Comparison of ENCODE assay signal across 26 cellular contexts in genomic region chr1:43279666-43280065, GRCh38. TPM values are rescaled to one million over a fixed set of nuclear protein-coding genes. Genes with fewer than 3 reads are reported as not detected.
"Had no signal": no experiment of that assay in that cellular context is flagged by ENCODE, and none has a peak within 500 bp of the region (broad histone marks: within the 10 kb centered on the region; RNA-seq: fewer than 3 reads in every experiment).

No MANE protein-coding gene starts in this region.

- H3K27me3 ChIP-seq: Peyer's patch, SJSA1 had no signal

- H3K4me3 Mint-ChIP-seq: activated B cell treated with CpG ODN at 0.5 μM for 24 hours; activated CD4-positive, alpha-beta memory T cell treated with anti-CD3 and anti-CD28 coated beads, Interleukin-2, amount 10 ng/mL, durations not matched to agents 7 days and 5 days; activated naive CD4-positive, alpha-beta T cell treated with anti-CD3 and anti-CD28 coated beads for 36 hours; activated naive CD8-positive, alpha-beta T cell; activated T-helper 17 cell treated with anti-CD3 and anti-CD28 coated beads, Interleukin-2, amount 50 U/mL, for 72 hours had no signal

- DNase-seq: activated B cell treated with CpG ODN at 0.5 μM for 24 hours; activated CD4-positive, alpha-beta memory T cell treated with anti-CD3 and anti-CD28 coated beads, Interleukin-2, amount 10 ng/mL, durations not matched to agents 7 days and 5 days; activated CD4-positive, alpha-beta T cell treated with anti-CD3 and anti-CD28 coated beads, Interleukin-2, amount 50 U/mL, for 1 hour; activated gamma-delta T cell; activated naive CD4-positive, alpha-beta T cell treated with anti-CD3 and anti-CD28 coated beads for 36 hours; activated T-cell treated with anti-CD3 and anti-CD28 coated beads for 4 hours; activated T-cell treated with anti-CD3 and anti-CD28 coated beads, Interleukin-2, amount 50 U/mL, for 48 hours; Kasumi-1; KBM-7; NCI-H1105 treated with DMSO at 0.1 percent for 48 hours; NCI-H1436 treated with DMSO at 0.1 percent for 48 hours; NCI-H187; NCI-H2081; NCI-H510A treated with DMSO at 0.1 percent for 48 hours; NCI-H69; SHP77; SW 1271; T-helper 9 cell had no signal

- H3K9me3 ChIP-seq: Peyer's patch, SJSA1 had no signal

- H3K27ac ChIP-seq: Peyer's patch, RWPE1, SJSA1 had no signal

- ATAC-seq: activated T-helper 17 cell treated with anti-CD3 and anti-CD28 coated beads, Interleukin-2, amount 50 U/mL, for 72 hours; SK-N-SH treated with all-trans-retinoic acid at 6 μM for 48 hours had no signal

- H3K4me3 ChIP-seq: Peyer's patch, SJSA1 had no signal

- H3K27ac Mint-ChIP-seq: activated B cell treated with CpG ODN at 0.5 μM for 24 hours; activated CD4-positive, alpha-beta memory T cell treated with anti-CD3 and anti-CD28 coated beads, Interleukin-2, amount 10 ng/mL, durations not matched to agents 7 days and 5 days; activated naive CD4-positive, alpha-beta T cell treated with anti-CD3 and anti-CD28 coated beads for 36 hours; activated naive CD8-positive, alpha-beta T cell; activated T-helper 17 cell treated with anti-CD3 and anti-CD28 coated beads, Interleukin-2, amount 50 U/mL, for 72 hours had no signal

- H3K4me1 ChIP-seq: SJSA1 had no signal

- H3K36me3 ChIP-seq: SJSA1 had no signal

- H3K9me3 Mint-ChIP-seq: activated B cell treated with CpG ODN at 0.5 μM for 24 hours had no signal

RNA-seq across cellular contexts. Expression of gene C1orf210, which starts 5.7 kb away (rescaled TPM):
- total RNA-seq: activated B cell treated with CpG ODN at 0.5 μM for 24 hours; activated CD4-positive, alpha-beta memory T cell treated with anti-CD3 and anti-CD28 coated beads, Interleukin-2, amount 10 ng/mL, durations not matched to agents 7 days and 5 days; activated CD8-positive, alpha-beta memory T cell treated with anti-CD3 and anti-CD28 coated beads for 36 hours; activated naive CD4-positive, alpha-beta T cell treated with anti-CD3 and anti-CD28 coated beads for 36 hours; activated T-helper 17 cell treated with anti-CD3 and anti-CD28 coated beads, Interleukin-2, amount 50 U/mL, for 72 hours; SJSA1; T-helper 1 cell treated with Interleukin-12 subunit alpha and Interleukin-12 subunit beta and Interleukin-4 antibody, amounts not matched to agents 30 ng/mL and 1 ng/mL, for 36 hours had no signal

RNA-seq across cellular contexts. Expression of gene TMEM125, which starts 9.9 kb away (rescaled TPM):
- total RNA-seq: activated B cell treated with CpG ODN at 0.5 μM for 24 hours; activated CD4-positive, alpha-beta memory T cell treated with anti-CD3 and anti-CD28 coated beads, Interleukin-2, amount 10 ng/mL, durations not matched to agents 7 days and 5 days; activated CD8-positive, alpha-beta memory T cell treated with anti-CD3 and anti-CD28 coated beads for 36 hours; activated T-helper 17 cell treated with anti-CD3 and anti-CD28 coated beads, Interleukin-2, amount 50 U/mL, for 72 hours; SJSA1; T-helper 1 cell treated with Interleukin-12 subunit alpha and Interleukin-12 subunit beta and Interleukin-4 antibody, amounts not matched to agents 30 ng/mL and 1 ng/mL, for 36 hours had no signal

RNA-seq across cellular contexts. Expression of gene TIE1, which starts 21.1 kb away (rescaled TPM):
- total RNA-seq: activated B cell treated with CpG ODN at 0.5 μM for 24 hours; activated naive CD4-positive, alpha-beta T cell treated with anti-CD3 and anti-CD28 coated beads for 36 hours had no signal

RNA-seq across cellular contexts. Expression of gene MPL, which starts 58.0 kb away (rescaled TPM):
- total RNA-seq: activated B cell treated with CpG ODN at 0.5 μM for 24 hours; activated CD4-positive, alpha-beta memory T cell treated with anti-CD3 and anti-CD28 coated beads, Interleukin-2, amount 10 ng/mL, durations not matched to agents 7 days and 5 days; activated CD8-positive, alpha-beta memory T cell treated with anti-CD3 and anti-CD28 coated beads for 36 hours; activated naive CD4-positive, alpha-beta T cell treated with anti-CD3 and anti-CD28 coated beads for 36 hours; activated T-helper 17 cell treated with anti-CD3 and anti-CD28 coated beads, Interleukin-2, amount 50 U/mL, for 72 hours; Peyer's patch; SJSA1; T-helper 1 cell treated with Interleukin-12 subunit alpha and Interleukin-12 subunit beta and Interleukin-4 antibody, amounts not matched to agents 30 ng/mL and 1 ng/mL, for 36 hours had no signal
